8 cellular contexts compared by ENCODE assay signal in genomic region chr17:3669085-3669347, GRCh38. TPM values are rescaled to one million over a fixed set of nuclear protein-coding genes. Genes with fewer than 3 reads are reported as not detected.
DNase-seq lines count a peak whose midpoint lies in the region; ATAC-seq, FAIRE-seq and TF ChIP-seq lines count a peak whose summit lies in the region.

No MANE protein-coding gene starts in this region.

- H3K4me1 ChIP-seq in kidney (ENCODE audit: control insufficient read depth in 1 of 2, insufficient read depth in 1 of 2, low read depth in 1 of 2, low read length in 2 of 2): peaks cover 7 to 19% of the 10 kb centered on the region in 2 donors
- peaks cover 0 to 44% (median 26%) of the 10 kb centered on the region in 4 donors for H3K4me1 ChIP-seq in tibial nerve

- peak overlapping the region; percentile 93 for H3K4me3 Mint-ChIP-seq in activated naive CD4-positive, alpha-beta T cell treated with anti-CD3 and anti-CD28 coated beads, Interleukin-2, amount 10 ng/mL, durations not matched to agents 7 days and 5 days
- peak overlapping the region; percentile 91 for H3K4me3 Mint-ChIP-seq in activated CD8-positive, alpha-beta T cell treated with anti-CD3 and anti-CD28 coated beads, Interleukin-2, amount 10 ng/mL, durations not matched to agents 7 days and 5 days

- peak overlapping the region; percentile 76 to 93 for H3K9ac ChIP-seq in kidney (ENCODE audit: low read length in 2 of 2)

- intact Hi-C loops in kidney (cut with DNase I): no loop called here

- WGBS in tibial nerve, 2 donors: 1% methylated on average over 21 to 30 of the region's 32 CpGs

- H3K27ac Mint-ChIP-seq in activated naive CD4-positive, alpha-beta T cell treated with anti-CD3 and anti-CD28 coated beads, Interleukin-2, amount 10 ng/mL, durations not matched to agents 7 days and 5 days: peak overlapping the region; percentile 85
- peak overlapping the region; percentile 84 for H3K27ac Mint-ChIP-seq in activated CD8-positive, alpha-beta T cell treated with anti-CD3 and anti-CD28 coated beads, Interleukin-2, amount 10 ng/mL, durations not matched to agents 7 days and 5 days

- no peaks in the 10 kb centered on the region for H3K27me3 Mint-ChIP-seq in activated naive CD4-positive, alpha-beta T cell treated with anti-CD3 and anti-CD28 coated beads, Interleukin-2, amount 10 ng/mL, durations not matched to agents 7 days and 5 days
- no peaks in the 10 kb centered on the region for H3K27me3 Mint-ChIP-seq in activated CD8-positive, alpha-beta T cell treated with anti-CD3 and anti-CD28 coated beads, Interleukin-2, amount 10 ng/mL, durations not matched to agents 7 days and 5 days (ENCODE audit: low read depth)

- peaks cover 11% of the 10 kb centered on the region for H3K36me3 Mint-ChIP-seq in activated naive CD4-positive, alpha-beta T cell treated with anti-CD3 and anti-CD28 coated beads, Interleukin-2, amount 10 ng/mL, durations not matched to agents 7 days and 5 days
- peaks cover 13% of the 10 kb centered on the region for H3K36me3 Mint-ChIP-seq in activated CD8-positive, alpha-beta T cell treated with anti-CD3 and anti-CD28 coated beads, Interleukin-2, amount 10 ng/mL, durations not matched to agents 7 days and 5 days (ENCODE audit: low read depth)

- TF ChIP-seq CTCF in kidney (IDR thresholded peaks at IDR 0.05; ENCODE audit: borderline replicate concordance, extremely low read depth, insufficient read depth): no peak
- TF ChIP-seq CTCF in tibial nerve (IDR thresholded peaks at IDR 0.05): no peak

- TF ChIP-seq POLR2A in tibial nerve (IDR thresholded peaks at IDR 0.05): no peak

- no peak for FAIRE-seq in kidney (lab: Jason Lieb, UNC)

- no peaks in the 10 kb centered on the region for H3K9me3 Mint-ChIP-seq in activated naive CD4-positive, alpha-beta T cell treated with anti-CD3 and anti-CD28 coated beads, Interleukin-2, amount 10 ng/mL, durations not matched to agents 7 days and 5 days
- no peaks in the 10 kb centered on the region for H3K9me3 Mint-ChIP-seq in activated CD8-positive, alpha-beta T cell treated with anti-CD3 and anti-CD28 coated beads, Interleukin-2, amount 10 ng/mL, durations not matched to agents 7 days and 5 days (ENCODE audit: insufficient read depth)

- peak overlapping the region; percentile 82 to 85 for H3K4me3 ChIP-seq in kidney (ENCODE audit: low read length in 2 of 2)
- H3K4me3 ChIP-seq in tibial nerve: peak overlapping the region; percentile 55 to 99 (median 90)

- POLR2A ChIA-PET in activated CD8-positive, alpha-beta T cell treated with anti-CD3 and anti-CD28 coated beads, Interleukin-2, amount 10 ng/mL, durations not matched to agents 7 days and 5 days (lab: Charles Lee): interaction anchor here (0.6 to 1.9 kb wide), 3 partner anchors 10 to 71 kb away, joined by 5 to 11 read pairs (median 5); no protein-coding TSS in a partner anchor

- H3K27ac ChIP-seq in kidney (ENCODE audit: low read depth in 2 of 2, low read length in 2 of 2) (peak overlapping the region; percentile 77 to 86), tibial nerve (peak overlapping the region; percentile 84 to 99 (median 90))

- TF ChIP-seq EP300 in tibial nerve (IDR thresholded peaks at IDR 0.05): no peak

- no peaks in the 10 kb centered on the region for H3K27me3 ChIP-seq in tibial nerve

- H3K4me1 Mint-ChIP-seq in activated naive CD4-positive, alpha-beta T cell treated with anti-CD3 and anti-CD28 coated beads, Interleukin-2, amount 10 ng/mL, durations not matched to agents 7 days and 5 days: peaks cover 31% of the 10 kb centered on the region
- peaks cover 23% of the 10 kb centered on the region for H3K4me1 Mint-ChIP-seq in activated CD8-positive, alpha-beta T cell treated with anti-CD3 and anti-CD28 coated beads, Interleukin-2, amount 10 ng/mL, durations not matched to agents 7 days and 5 days (ENCODE audit: low read depth)

- H3K36me3 ChIP-seq in kidney (ENCODE audit: control insufficient read depth in 1 of 2, insufficient read depth in 2 of 2, low read length in 2 of 2) (peaks cover 3 to 7% of the 10 kb centered on the region in 2 donors), tibial nerve (peaks cover 0 to 38% (median 0%) of the 10 kb centered on the region in 3 donors)

- ATAC-seq in activated CD8-positive, alpha-beta T cell treated with anti-CD3 and anti-CD28 coated beads, Interleukin-2, amount 10 ng/mL, durations not matched to agents 7 days and 5 days: no peak

- CTCF ChIA-PET in activated naive CD4-positive, alpha-beta T cell treated with anti-CD3 and anti-CD28 coated beads, Interleukin-2, amount 10 ng/mL, durations not matched to agents 7 days and 5 days (lab: Charles Lee): no interaction called here
- CTCF ChIA-PET in activated CD8-positive, alpha-beta T cell treated with anti-CD3 and anti-CD28 coated beads, Interleukin-2, amount 10 ng/mL, durations not matched to agents 7 days and 5 days (lab: Charles Lee): no interaction called here

- no peaks in the 10 kb centered on the region for H3K9me3 ChIP-seq in kidney (ENCODE audit: control insufficient read depth in 1 of 2, low read length in 2 of 2)
- no peaks in the 10 kb centered on the region for H3K9me3 ChIP-seq in tibial nerve

- DNase-seq in activated naive CD4-positive, alpha-beta T cell treated with anti-CD3 and anti-CD28 coated beads, Interleukin-2, amount 10 ng/mL, durations not matched to agents 7 days and 5 days: no peak
- DNase-seq in activated naive CD4-positive, alpha-beta T cell treated with anti-CD3 and anti-CD28 coated beads, Interleukin-2, amount 50 U/mL, for 16 hours: no peak
- DNase-seq in activated CD8-positive, alpha-beta T cell treated with anti-CD3 and anti-CD28 coated beads, Interleukin-2, amount 10 ng/mL, durations not matched to agents 7 days and 5 days: no peak
- DNase-seq in kidney (no peak), tibial nerve (ENCODE audit: low spot score in 2 of 2) (no peak), cerebellar cortex (ENCODE audit: low spot score) (no peak), occipital lobe (lab: John Stamatoyannopoulos, UW) (no peak), SHP77 (lab: John Stamatoyannopoulos, UW) (no peak)

RNA-seq across cellular contexts. Expression of gene EMC6, which starts 0.4 kb away (rescaled TPM):
- total RNA-seq in activated CD8-positive, alpha-beta T cell treated with anti-CD3 and anti-CD28 coated beads, Interleukin-2, amount 10 ng/mL, durations not matched to agents 7 days and 5 days: 10 to 100 TPM; 39.7 to 43.1 TPM
- total RNA-seq in kidney (25.6 TPM), tibial nerve (10 to 100 TPM; 12.6 to 23.4 (median 18.9) TPM), occipital lobe (8.1 TPM)
- polyA plus RNA-seq in kidney (ENCODE audit: insufficient read depth, low read depth, low replicate concordance): 77.1 TPM

RNA-seq across cellular contexts. Expression of gene TAX1BP3, which starts 0.6 kb away (rescaled TPM):
- 10 to 100 TPM; 16.1 to 18.0 TPM for total RNA-seq in activated CD8-positive, alpha-beta T cell treated with anti-CD3 and anti-CD28 coated beads, Interleukin-2, amount 10 ng/mL, durations not matched to agents 7 days and 5 days
- total RNA-seq in kidney: 158 TPM
- 128 TPM for polyA plus RNA-seq in kidney (ENCODE audit: insufficient read depth, low read depth, low replicate concordance)
- 100 to 1,000 TPM; 183 to 303 (median 249) TPM for total RNA-seq in tibial nerve
- 22.8 TPM for total RNA-seq in occipital lobe

RNA-seq across cellular contexts. Expression of gene P2RX5, which starts 26.9 kb away (rescaled TPM):
- total RNA-seq in activated CD8-positive, alpha-beta T cell treated with anti-CD3 and anti-CD28 coated beads, Interleukin-2, amount 10 ng/mL, durations not matched to agents 7 days and 5 days: 1 to 10 TPM; 7.8 to 8.1 TPM
- total RNA-seq in kidney (8.4 TPM), tibial nerve (under 1 TPM in 1 of 4 donors, not detected in 3; 0.42 TPM), occipital lobe (10.0 TPM)
- polyA plus RNA-seq in kidney (ENCODE audit: insufficient read depth, low read depth, low replicate concordance): not detected

RNA-seq across cellular contexts. Expression of gene CTNS, which starts 32.5 kb away (rescaled TPM):
- total RNA-seq in activated CD8-positive, alpha-beta T cell treated with anti-CD3 and anti-CD28 coated beads, Interleukin-2, amount 10 ng/mL, durations not matched to agents 7 days and 5 days: 1 to 10 TPM; 7.7 to 9.7 TPM
- total RNA-seq in kidney (15.7 TPM), tibial nerve (10 to 100 TPM; 42.9 to 62.1 (median 50.6) TPM), occipital lobe (7.0 TPM)
- polyA plus RNA-seq in kidney (ENCODE audit: insufficient read depth, low read depth, low replicate concordance): 11.9 TPM

RNA-seq across cellular contexts. Expression of gene SHPK, which starts 33.0 kb away (rescaled TPM):
- total RNA-seq in activated CD8-positive, alpha-beta T cell treated with anti-CD3 and anti-CD28 coated beads, Interleukin-2, amount 10 ng/mL, durations not matched to agents 7 days and 5 days: 10 to 100 TPM; 12.0 to 12.5 TPM
- 17.5 TPM for total RNA-seq in kidney
- polyA plus RNA-seq in kidney (ENCODE audit: insufficient read depth, low read depth, low replicate concordance): 9.2 TPM
- total RNA-seq in tibial nerve: 10 to 100 TPM; 17.5 to 29.6 (median 22.5) TPM
- 10.0 TPM for total RNA-seq in occipital lobe
